Comparison of ENCODE assay signal across 8 cellular contexts in genomic region chr18:9082763-9083510, GRCh38. TPM values are rescaled to one million over a fixed set of nuclear protein-coding genes. Genes with fewer than 3 reads are reported as not detected.
DNase-seq lines count a peak whose midpoint lies in the region; ATAC-seq and TF ChIP-seq lines count a peak whose summit lies in the region.

No MANE protein-coding gene starts in this region.

- no peak overlapping the region for H3K9ac ChIP-seq in neuronal stem cell (ENCODE audit: low read depth, low read length, poor library complexity)

- peaks cover 19% of the 10 kb centered on the region for H3K4me1 Mint-ChIP-seq in stimulated activated memory B cell treated with anti-CD40 and anti-IgM and Interleukin-4, amounts not matched to agents 10 μg/mL and 1 μg/mL and 100 μg/mL, for 72 hours
- H3K4me1 Mint-ChIP-seq in WTC11: no peaks in the 10 kb centered on the region

- H3K18ac ChIP-seq in neuronal stem cell (ENCODE audit: low read length): no peak overlapping the region

- no peak overlapping the region for H2AFZ ChIP-seq in neuronal stem cell (ENCODE audit: low read length)

- H2BK120ac ChIP-seq in neuronal stem cell (ENCODE audit: low read depth, low read length): no peak overlapping the region

- no peak overlapping the region for H3K4me3 ChIP-seq in neuronal stem cell (ENCODE audit: low read length in 2 of 2)

- H3K27ac ChIP-seq in neuronal stem cell (replicated peaks; ENCODE audit: low read length): no peak overlapping the region

- peak; percentile 77 for ATAC-seq in GM19455 (IDR thresholded peaks at IDR 0.05; ENCODE audit: unreplicated experiment)
- ATAC-seq in HG03469 (IDR thresholded peaks at IDR 0.05; ENCODE audit: unreplicated experiment): peak; percentile 76
- ATAC-seq in stimulated activated memory B cell treated with anti-CD40 and anti-IgM and Interleukin-4, amounts not matched to agents 10 μg/mL and 1 μg/mL and 100 μg/mL, for 72 hours: peak; percentile 98
- ATAC-seq in WTC11: no peak

- H3K4me3 Mint-ChIP-seq in stimulated activated memory B cell treated with anti-CD40 and anti-IgM and Interleukin-4, amounts not matched to agents 10 μg/mL and 1 μg/mL and 100 μg/mL, for 72 hours: peak overlapping the region; percentile 26
- H3K4me3 Mint-ChIP-seq in WTC11: no peak overlapping the region

- no peak overlapping the region for H4K91ac ChIP-seq in neuronal stem cell (ENCODE audit: low read depth, low read length, poor library complexity)

- H3K9me3 Mint-ChIP-seq in stimulated activated memory B cell treated with anti-CD40 and anti-IgM and Interleukin-4, amounts not matched to agents 10 μg/mL and 1 μg/mL and 100 μg/mL, for 72 hours: no peaks in the 10 kb centered on the region
- peaks cover 4% of the 10 kb centered on the region for H3K9me3 Mint-ChIP-seq in WTC11

- no peak for TF ChIP-seq CTCF in WTC11 (IDR thresholded peaks at IDR 0.05)

- no peaks in the 10 kb centered on the region for H3K27me3 Mint-ChIP-seq in stimulated activated memory B cell treated with anti-CD40 and anti-IgM and Interleukin-4, amounts not matched to agents 10 μg/mL and 1 μg/mL and 100 μg/mL, for 72 hours
- H3K27me3 Mint-ChIP-seq in WTC11 (ENCODE audit: low read depth): no peaks in the 10 kb centered on the region

- H3K4me2 ChIP-seq in neuronal stem cell (ENCODE audit: insufficient read depth, low read length, poor library complexity, severe bottlenecking): no peak overlapping the region

- WGBS in neuronal stem cell (ENCODE audit: extremely low coverage in 2 of 2, insufficient read length in 2 of 2, insufficient replicate concordance in 1 of 2), 2 donors: no CpG with 5 or more reads among the region's 5 CpGs

- H3K79me1 ChIP-seq in neuronal stem cell (ENCODE audit: low read depth, low read length): no peaks in the 10 kb centered on the region

- no peaks in the 10 kb centered on the region for H3K9me3 ChIP-seq in neuronal stem cell (replicated peaks in 1 of 2; ENCODE audit: control insufficient read depth in 2 of 2, insufficient read depth in 1 of 2, low read depth in 1 of 2, low read length in 2 of 2)

- no peak overlapping the region for H2BK15ac ChIP-seq in neuronal stem cell (ENCODE audit: low read length)

- H2BK12ac ChIP-seq in neuronal stem cell (ENCODE audit: low read length): no peak overlapping the region

- H3K27me3 ChIP-seq in neuronal stem cell (ENCODE audit: control insufficient read depth in 3 of 3, insufficient read depth in 3 of 3, low read depth in 1 of 3, low read length in 3 of 3): no peaks in the 10 kb centered on the region

- H2BK5ac ChIP-seq in neuronal stem cell (ENCODE audit: low read length): no peak overlapping the region

- H3K27ac Mint-ChIP-seq in stimulated activated memory B cell treated with anti-CD40 and anti-IgM and Interleukin-4, amounts not matched to agents 10 μg/mL and 1 μg/mL and 100 μg/mL, for 72 hours: peak overlapping the region; percentile 84
- no peak overlapping the region for H3K27ac Mint-ChIP-seq in WTC11

- no peak overlapping the region for H4K8ac ChIP-seq in neuronal stem cell (ENCODE audit: low read depth, low read length)

- H2AK5ac ChIP-seq in neuronal stem cell (ENCODE audit: low read depth, low read length): no peak overlapping the region

- no peak overlapping the region for H3K23ac ChIP-seq in neuronal stem cell (ENCODE audit: low read depth, low read length, poor library complexity)

- H3K36me3 Mint-ChIP-seq in stimulated activated memory B cell treated with anti-CD40 and anti-IgM and Interleukin-4, amounts not matched to agents 10 μg/mL and 1 μg/mL and 100 μg/mL, for 72 hours: no peaks in the 10 kb centered on the region
- H3K36me3 Mint-ChIP-seq in WTC11: no peaks in the 10 kb centered on the region

- peaks cover 1 to 4% of the 10 kb centered on the region in 2 donors for H3K4me1 ChIP-seq in neuronal stem cell (ENCODE audit: control insufficient read depth in 2 of 2, insufficient read depth in 1 of 2, low read depth in 1 of 2, low read length in 2 of 2)

- no peak overlapping the region for H3K14ac ChIP-seq in neuronal stem cell (ENCODE audit: low read length)

- DNase-seq in CD1c-positive myeloid dendritic cell (ENCODE audit: extremely low spot score): peak; percentile 63
- peak; percentile 38 for DNase-seq in activated T-helper 9 cell treated with anti-CD3 and anti-CD28 coated beads, Interleukin-2, amount 50 U/mL, for 16 hours (ENCODE audit: low read depth)
- no peak for DNase-seq in WTC11 (ENCODE audit: low spot score)
- DNase-seq in neuronal stem cell (ENCODE audit: low spot score): no peak
- DNase-seq in ureter (ENCODE audit: low spot score): no peak

- CTCF ChIA-PET in WTC11 (lab: Charles Lee): interaction anchor here (0.6 to 1.6 kb wide), 2 partner anchors 9 to 483 kb away, joined by 4 to 7 read pairs; no protein-coding TSS in a partner anchor

- no peak overlapping the region for H3K4ac ChIP-seq in neuronal stem cell (ENCODE audit: low read length)

- POLR2A ChIA-PET in WTC11 (lab: Charles Lee): no interaction called here

- H3K36me3 ChIP-seq in neuronal stem cell (replicated peaks in 1 of 2; ENCODE audit: control insufficient read depth in 2 of 2, insufficient read depth in 2 of 2, low read length in 2 of 2): no peaks in the 10 kb centered on the region

TF ChIP-seq in WTC11, 78 proteins besides CTCF, POLR2A, EP300 and RAD21 (continues in another document):
- no peak for TF ChIP-seq ATF2 (CRISPR knock-in tag; IDR thresholded peaks at IDR 0.05; ENCODE audit: borderline replicate concordance, low read depth)
- TF ChIP-seq FOXP1 (CRISPR knock-in tag; IDR thresholded peaks at IDR 0.05; ENCODE audit: borderline replicate concordance): no peak
- TF ChIP-seq ATF1 (CRISPR knock-in tag; IDR thresholded peaks at IDR 0.05): no peak
- TF ChIP-seq USF2 (CRISPR knock-in tag; IDR thresholded peaks at IDR 0.05): no peak
- TF ChIP-seq RORB (CRISPR knock-in tag; IDR thresholded peaks at IDR 0.05): no peak
- no peak for TF ChIP-seq SOX15 (CRISPR knock-in tag; IDR thresholded peaks at IDR 0.05)
- TF ChIP-seq ARID4B (CRISPR knock-in tag; IDR thresholded peaks at IDR 0.05; ENCODE audit: borderline replicate concordance): no peak
- no peak for TF ChIP-seq ZNF219 (CRISPR knock-in tag; IDR thresholded peaks at IDR 0.05; ENCODE audit: borderline replicate concordance)

RNA-seq across cellular contexts. Expression of gene NDUFV2, which starts 19.6 kb away (rescaled TPM):
- 165 to 192 TPM (median 167 TPM) in 3 replicates for total RNA-seq in WTC11 (2021)
- 208 TPM for polyA plus RNA-seq in neuronal stem cell (2013, experiment 1 of 2)
- polyA plus RNA-seq in neuronal stem cell (2013, experiment 2 of 2): 218 TPM
- total RNA-seq in ureter: 137 TPM

RNA-seq across cellular contexts. Expression of gene ANKRD12, which starts 53.6 kb away (rescaled TPM):
- total RNA-seq in WTC11 (2021) (42.2 to 44.7 TPM (median 43.4 TPM) in 3 replicates), ureter (91.7 TPM)
- 42.6 TPM for polyA plus RNA-seq in neuronal stem cell (2013, experiment 1 of 2)
- polyA plus RNA-seq in neuronal stem cell (2013, experiment 2 of 2): 44.5 TPM

Comparison
In these comparisons a context has a peak if more than half of its experiments do, and no peak if none do; other contexts are left out.
1. DNase-seq: peak in CD1c-positive myeloid dendritic cell (single experiment) and activated T-helper 9 cell treated with anti-CD3 and anti-CD28 coated beads, Interleukin-2, amount 50 U/mL, for 16 hours (single experiment); none in WTC11 (single experiment), neuronal stem cell (single experiment) and ureter (single experiment).